Comparison of ENCODE assay signal across 1 cellular context in genomic region chr12:49741882-49742620, GRCh38.
TF ChIP-seq lines count a peak whose summit lies in the region.

No MANE protein-coding gene starts in this region.

TF ChIP-seq in GM12878, 131 proteins besides CTCF, POLR2A, EP300 and RAD21 (continued from another document and continues in another):
- TF ChIP-seq IKZF1 (conservative IDR thresholded peaks at IDR 0.05) (0 out of 2 replicates have a peak, but pooled peaks have one; percentile 16), PML (IDR thresholded peaks at IDR 0.05; ENCODE audit: low read length) (no peak), LARP7 (IDR thresholded peaks at IDR 0.05) (no peak), EED (IDR thresholded peaks at IDR 0.05; ENCODE audit: low read depth) (no peak), IRF3 (IDR thresholded peaks at IDR 0.05) (no peak), IRF4 (IDR thresholded peaks at IDR 0.05; ENCODE audit: low read depth, low read length) (no peak), POLR2AphosphoS5 (IDR thresholded peaks at IDR 0.05; ENCODE audit: low read length) (peak; percentile 80; the same call in 1 of the 2 replicates), HDGF (IDR thresholded peaks at IDR 0.05) (peak; percentile 31; the same call in 1 of the 2 replicates), RFX5 (IDR thresholded peaks at IDR 0.05; ENCODE audit: low read depth, low read length) (0 out of 2 replicates have a peak, but pooled peaks have one; percentile 59), BCL11A (IDR thresholded peaks at IDR 0.05; ENCODE audit: low read depth, low read length) (0 out of 2 replicates have a peak, but pooled peaks have one; percentile 19), POU2F2 (IDR thresholded peaks at IDR 0.05; ENCODE audit: borderline replicate concordance, low read depth, low read length) (no peak), ZBED1 (IDR thresholded peaks at IDR 0.05; ENCODE audit: borderline replicate concordance) (no peak), BHLHE40 (IDR thresholded peaks at IDR 0.05; ENCODE audit: borderline replicate concordance in 1 of 2, low read depth in 2 of 2, low read length in 1 of 2) (peak; percentile 14 to 44; a peak in 1 of 4 replicates), ASH2L (IDR thresholded peaks at IDR 0.05; ENCODE audit: borderline replicate concordance, low read depth) (no peak), CHD4 (IDR thresholded peaks at IDR 0.05) (no peak), E4F1 (IDR thresholded peaks at IDR 0.05; ENCODE audit: borderline replicate concordance, partially characterized antibody) (no peak), TCF3 (IDR thresholded peaks at IDR 0.05; ENCODE audit: borderline replicate concordance, insufficient read depth, low read depth, low read length) (no peak), CBX3 (IDR thresholded peaks at IDR 0.05; ENCODE audit: borderline replicate concordance, low read depth) (no peak), NFXL1 (IDR thresholded peaks at IDR 0.05; ENCODE audit: borderline replicate concordance) (no peak), BRCA1 (IDR thresholded peaks at IDR 0.05; ENCODE audit: low read depth, low read length) (no peak), ZNF687 (IDR thresholded peaks at IDR 0.05) (no peak), RUNX3 (IDR thresholded peaks at IDR 0.05; ENCODE audit: low read length) (peak; percentile 66), EZH2 (IDR thresholded peaks at IDR 0.05; ENCODE audit: borderline replicate concordance, control insufficient read depth, low read depth, low read length) (no peak), SMC3 (IDR thresholded peaks at IDR 0.05; ENCODE audit: borderline replicate concordance, low read length) (no peak), MTA2 (IDR thresholded peaks at IDR 0.05; ENCODE audit: low read depth) (no peak), PAX8 (IDR thresholded peaks at IDR 0.05) (no peak), ZNF217 (IDR thresholded peaks at IDR 0.05) (no peak), POLR2AphosphoS2 (IDR thresholded peaks at IDR 0.05; ENCODE audit: low read depth, low read length) (0 out of 2 replicates have a peak, but pooled peaks have one; percentile 73), TCF7 (IDR thresholded peaks at IDR 0.05; ENCODE audit: borderline replicate concordance) (no peak), GABPA (IDR thresholded peaks at IDR 0.05; ENCODE audit: low read depth) (no peak), NR2C1 (IDR thresholded peaks at IDR 0.05) (no peak), FOXK2 (IDR thresholded peaks at IDR 0.05) (no peak), MTA3 (IDR thresholded peaks at IDR 0.05; ENCODE audit: borderline replicate concordance, low read length) (no peak), ZNF622 (IDR thresholded peaks at IDR 0.05) (no peak), ESRRA (IDR thresholded peaks at IDR 0.05; ENCODE audit: low read length) (no peak), STAT1 (conservative IDR thresholded peaks at IDR 0.05) (no peak), ZBTB40 (IDR thresholded peaks at IDR 0.05; ENCODE audit: borderline replicate concordance) (no peak), HDAC2 (IDR thresholded peaks at IDR 0.05) (no peak), CREB1 (IDR thresholded peaks at IDR 0.05; ENCODE audit: low read depth) (peak; percentile 86), RELB (IDR thresholded peaks at IDR 0.05; ENCODE audit: low read depth) (no peak), SMAD1 (IDR thresholded peaks at IDR 0.05; ENCODE audit: low read depth, partially characterized antibody) (no peak)
- TF ChIP-seq, protein P1, sequence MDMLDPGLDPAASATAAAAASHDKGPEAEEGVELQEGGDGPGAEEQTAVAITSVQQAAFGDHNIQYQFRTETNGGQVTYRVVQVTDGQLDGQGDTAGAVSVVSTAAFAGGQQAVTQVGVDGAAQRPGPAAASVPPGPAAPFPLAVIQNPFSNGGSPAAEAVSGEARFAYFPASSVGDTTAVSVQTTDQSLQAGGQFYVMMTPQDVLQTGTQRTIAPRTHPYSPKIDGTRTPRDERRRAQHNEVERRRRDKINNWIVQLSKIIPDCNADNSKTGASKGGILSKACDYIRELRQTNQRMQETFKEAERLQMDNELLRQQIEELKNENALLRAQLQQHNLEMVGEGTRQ (IDR thresholded peaks at IDR 0.05; ENCODE audit: borderline replicate concordance, low read depth, low read length): peak; percentile 28; the same call in 1 of the 2 replicates
- TF ChIP-seq, protein P2, sequence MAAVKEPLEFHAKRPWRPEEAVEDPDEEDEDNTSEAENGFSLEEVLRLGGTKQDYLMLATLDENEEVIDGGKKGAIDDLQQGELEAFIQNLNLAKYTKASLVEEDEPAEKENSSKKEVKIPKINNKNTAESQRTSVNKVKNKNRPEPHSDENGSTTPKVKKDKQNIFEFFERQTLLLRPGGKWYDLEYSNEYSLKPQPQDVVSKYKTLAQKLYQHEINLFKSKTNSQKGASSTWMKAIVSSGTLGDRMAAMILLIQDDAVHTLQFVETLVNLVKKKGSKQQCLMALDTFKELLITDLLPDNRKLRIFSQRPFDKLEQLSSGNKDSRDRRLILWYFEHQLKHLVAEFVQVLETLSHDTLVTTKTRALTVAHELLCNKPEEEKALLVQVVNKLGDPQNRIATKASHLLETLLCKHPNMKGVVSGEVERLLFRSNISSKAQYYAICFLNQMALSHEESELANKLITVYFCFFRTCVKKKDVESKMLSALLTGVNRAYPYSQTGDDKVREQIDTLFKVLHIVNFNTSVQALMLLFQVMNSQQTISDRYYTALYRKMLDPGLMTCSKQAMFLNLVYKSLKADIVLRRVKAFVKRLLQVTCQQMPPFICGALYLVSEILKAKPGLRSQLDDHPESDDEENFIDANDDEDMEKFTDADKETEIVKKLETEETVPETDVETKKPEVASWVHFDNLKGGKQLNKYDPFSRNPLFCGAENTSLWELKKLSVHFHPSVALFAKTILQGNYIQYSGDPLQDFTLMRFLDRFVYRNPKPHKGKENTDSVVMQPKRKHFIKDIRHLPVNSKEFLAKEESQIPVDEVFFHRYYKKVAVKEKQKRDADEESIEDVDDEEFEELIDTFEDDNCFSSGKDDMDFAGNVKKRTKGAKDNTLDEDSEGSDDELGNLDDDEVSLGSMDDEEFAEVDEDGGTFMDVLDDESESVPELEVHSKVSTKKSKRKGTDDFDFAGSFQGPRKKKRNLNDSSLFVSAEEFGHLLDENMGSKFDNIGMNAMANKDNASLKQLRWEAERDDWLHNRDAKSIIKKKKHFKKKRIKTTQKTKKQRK (IDR thresholded peaks at IDR 0.05; ENCODE audit: low read depth, low read length): no peak
